9 cellular contexts compared by ENCODE assay signal in genomic region chr10:75035975-75036708, GRCh38.
DNase-seq lines count a peak whose midpoint lies in the region; ATAC-seq and TF ChIP-seq lines count a peak whose summit lies in the region.
"Had no signal": no experiment of that assay in that cellular context is flagged by ENCODE, and none has a peak within 500 bp of the region (broad histone marks: within the 10 kb centered on the region; RNA-seq: fewer than 3 reads in every experiment).

No MANE protein-coding gene starts in this region.

- H3K4me1 Mint-ChIP-seq in activated CD4-positive, alpha-beta T cell treated with anti-CD3 and anti-CD28 coated beads for 36 hours, result peaks cover 64% of the 10 kb centered on the region
- H3K4me1 Mint-ChIP-seq in activated T-helper 2 cell treated with anti-CD3 and anti-CD28 coated beads, Interferon-gamma antibody, Interleukin-2, Interleukin-4, amounts not matched to agents 10 μg/mL and 5 μg/mL and 100 μg/mL, durations not matched to agents 14 hours and 24 hours and 36 hours (ENCODE audit: low read depth), result peaks cover 51% of the 10 kb centered on the region

- no peaks in the 10 kb centered on the region for H3K9me3 Mint-ChIP-seq in activated CD4-positive, alpha-beta T cell treated with anti-CD3 and anti-CD28 coated beads for 36 hours (ENCODE audit: low read depth)
- peaks cover 9% of the 10 kb centered on the region for H3K9me3 Mint-ChIP-seq in activated T-helper 2 cell treated with anti-CD3 and anti-CD28 coated beads, Interferon-gamma antibody, Interleukin-2, Interleukin-4, amounts not matched to agents 10 μg/mL and 5 μg/mL and 100 μg/mL, durations not matched to agents 14 hours and 24 hours and 36 hours

- no peaks in the 10 kb centered on the region for H3K27me3 ChIP-seq in psoas muscle (ENCODE audit: insufficient read depth in 3 of 3, low read length in 2 of 3)

- H3K9me3 ChIP-seq in psoas muscle, result no peaks in the 10 kb centered on the region

- DNase-seq in activated CD4-positive, alpha-beta T cell treated with anti-CD3 and anti-CD28 coated beads for 36 hours, result peak; percentile 55
- DNase-seq in activated CD4-positive, alpha-beta T cell treated with anti-CD3 and anti-CD28 coated beads, Interleukin-2, amount 50 U/mL, for 1 hour, result no peak
- no peak for DNase-seq in activated T-helper 2 cell treated with anti-CD3 and anti-CD28 coated beads, Interferon-gamma antibody, Interleukin-2, Interleukin-4, amounts not matched to agents 10 μg/mL and 5 μg/mL and 100 μg/mL, durations not matched to agents 14 hours and 24 hours and 36 hours (ENCODE audit: low spot score)
- DNase-seq in psoas muscle, result no peak
- no peak for DNase-seq in germinal center (ENCODE audit: low spot score)
- DNase-seq in retina, result no peak
- DNase-seq in NCI-H510A treated with DMSO at 0.1 percent for 48 hours (lab: John Stamatoyannopoulos, UW), result no peak
- DNase-seq: NCI-H1105 treated with DMSO at 0.1 percent for 48 hours had no signal

- ATAC-seq in activated CD4-positive, alpha-beta T cell treated with anti-CD3 and anti-CD28 coated beads for 36 hours, result peak; percentile 43
- ATAC-seq in HG02678 (IDR thresholded peaks at IDR 0.05; ENCODE audit: unreplicated experiment) (peak; percentile 55), psoas muscle (peak; percentile 48 to 66 (median 58))

- intact Hi-C loops in activated CD4-positive, alpha-beta T cell treated with anti-CD3 and anti-CD28 coated beads for 36 hours (cut with DNase I, micrococcal nuclease), result no loop called here
- intact Hi-C loops in activated T-helper 2 cell treated with anti-CD3 and anti-CD28 coated beads, Interferon-gamma antibody, Interleukin-2, Interleukin-4, amounts not matched to agents 10 μg/mL and 5 μg/mL and 100 μg/mL, durations not matched to agents 14 hours and 24 hours and 36 hours (cut with micrococcal nuclease), result no loop called here
- intact Hi-C loops in psoas muscle (cut with DNase I), result no loop called here

- POLR2A ChIA-PET in activated CD4-positive, alpha-beta T cell treated with anti-CD3 and anti-CD28 coated beads for 36 hours (lab: Charles Lee), result no interaction called here

- peak overlapping the region; percentile 56 for H3K27ac ChIP-seq in psoas muscle

- peaks cover 0 to 8% of the 10 kb centered on the region in 2 donors for H3K36me3 ChIP-seq in psoas muscle (ENCODE audit: insufficient read depth in 1 of 2, low read depth in 1 of 2)

- H3K4me1 ChIP-seq in psoas muscle, result peaks cover 51% of the 10 kb centered on the region

- H3K27me3 Mint-ChIP-seq in activated CD4-positive, alpha-beta T cell treated with anti-CD3 and anti-CD28 coated beads for 36 hours, result no peaks in the 10 kb centered on the region
- H3K27me3 Mint-ChIP-seq in activated T-helper 2 cell treated with anti-CD3 and anti-CD28 coated beads, Interferon-gamma antibody, Interleukin-2, Interleukin-4, amounts not matched to agents 10 μg/mL and 5 μg/mL and 100 μg/mL, durations not matched to agents 14 hours and 24 hours and 36 hours (ENCODE audit: low read depth), result no peaks in the 10 kb centered on the region

- no peak overlapping the region for H3K4me3 ChIP-seq in psoas muscle

- no peak for TF ChIP-seq CTCF in psoas muscle (IDR thresholded peaks at IDR 0.05)

- peaks cover 9% of the 10 kb centered on the region for H3K36me3 Mint-ChIP-seq in activated CD4-positive, alpha-beta T cell treated with anti-CD3 and anti-CD28 coated beads for 36 hours (ENCODE audit: low read depth)
- peaks cover 20% of the 10 kb centered on the region for H3K36me3 Mint-ChIP-seq in activated T-helper 2 cell treated with anti-CD3 and anti-CD28 coated beads, Interferon-gamma antibody, Interleukin-2, Interleukin-4, amounts not matched to agents 10 μg/mL and 5 μg/mL and 100 μg/mL, durations not matched to agents 14 hours and 24 hours and 36 hours (ENCODE audit: low read depth)

- H3K27ac Mint-ChIP-seq in activated CD4-positive, alpha-beta T cell treated with anti-CD3 and anti-CD28 coated beads for 36 hours, result peak overlapping the region; percentile 82
- H3K27ac Mint-ChIP-seq in activated T-helper 2 cell treated with anti-CD3 and anti-CD28 coated beads, Interferon-gamma antibody, Interleukin-2, Interleukin-4, amounts not matched to agents 10 μg/mL and 5 μg/mL and 100 μg/mL, durations not matched to agents 14 hours and 24 hours and 36 hours, result peak overlapping the region; percentile 88

- H3K4me3 Mint-ChIP-seq in activated CD4-positive, alpha-beta T cell treated with anti-CD3 and anti-CD28 coated beads for 36 hours, result no peak overlapping the region
- peak overlapping the region; percentile 3 for H3K4me3 Mint-ChIP-seq in activated T-helper 2 cell treated with anti-CD3 and anti-CD28 coated beads, Interferon-gamma antibody, Interleukin-2, Interleukin-4, amounts not matched to agents 10 μg/mL and 5 μg/mL and 100 μg/mL, durations not matched to agents 14 hours and 24 hours and 36 hours (ENCODE audit: low read depth)

- WGBS in psoas muscle, 3 donors, result 82 to 93% (median 87%) methylated on average over 10 of the region's 10 CpGs

- CTCF ChIA-PET in activated CD4-positive, alpha-beta T cell treated with anti-CD3 and anti-CD28 coated beads for 36 hours (lab: Charles Lee), result interaction anchor here (3.1 kb wide), 1 partner anchor 15 kb away, joined by 10 read pairs; no protein-coding TSS in a partner anchor
